ENCODE assay signal across 15 cellular contexts in the genomic region with DNA sequence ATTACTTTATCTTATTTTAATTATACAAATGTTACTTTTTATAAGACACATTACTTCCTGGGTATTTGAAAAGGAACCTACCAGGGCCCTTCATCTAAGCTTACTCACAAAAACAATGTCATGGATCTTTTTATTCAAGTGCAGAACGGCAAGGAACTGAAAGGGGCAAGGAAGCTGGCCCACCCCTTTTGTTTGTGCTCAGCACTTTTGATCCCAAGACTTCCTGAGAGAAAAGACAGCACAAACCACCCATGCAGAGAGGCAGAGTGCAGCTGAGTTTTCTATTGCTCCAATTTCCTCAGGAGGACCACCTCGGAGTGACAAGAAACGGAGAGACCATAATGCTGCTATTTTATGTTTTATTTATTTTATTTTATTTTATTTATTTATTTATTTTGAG.
"Had no signal": no experiment of that assay in that cellular context is flagged by ENCODE, and none has a peak within 500 bp of the region (broad histone marks: within the 10 kb centered on the region; RNA-seq: fewer than 3 reads in every experiment).

No MANE protein-coding gene starts in this region.

- H3K4me3 Mint-ChIP-seq: activated CD4-positive, alpha-beta T cell treated with anti-CD3 and anti-CD28 coated beads for 36 hours; activated naive CD8-positive, alpha-beta T cell; activated T-helper 1 cell treated with anti-CD3 and anti-CD28 coated beads, Interleukin-12 subunit alpha, Interleukin-12 subunit beta, Interleukin-2, Interleukin-4 antibody, amounts not matched to agents 30 ng/mL and 10 ng/mL and 1 ng/mL, durations not matched to agents 14 hours and 24 hours and 36 hours; effector memory CD8-positive, alpha-beta T cell; naive thymus-derived CD8-positive, alpha-beta T cell had no signal

- H3K4me3 ChIP-seq: tibial nerve had no signal

- H2AFZ ChIP-seq: parathyroid adenoma had no signal

- H3K79me2 ChIP-seq: parathyroid adenoma had no signal

- H3K9ac ChIP-seq: parathyroid adenoma had no signal

- H3K9me3 ChIP-seq: tibial nerve had no signal

- DNase-seq: activated CD4-positive, alpha-beta T cell treated with anti-CD3 and anti-CD28 coated beads for 36 hours; activated CD4-positive, alpha-beta T cell treated with anti-CD3 and anti-CD28 coated beads, Interleukin-2, amount 50 U/mL, for 48 hours; activated T-cell treated with anti-CD3 and anti-CD28 coated beads for 4 hours; effector memory CD8-positive, alpha-beta T cell; kidney; mesendoderm; naive thymus-derived CD8-positive, alpha-beta T cell; retina; stimulated activated CD8-positive, alpha-beta memory T cell treated with anti-CD3 and anti-CD28 coated beads, Interleukin-4, amount 100 ng/mL, for 48 hours; stimulated activated naive CD4-positive, alpha-beta T cell; WERI-Rb-1 had no signal

- H3K27me3 ChIP-seq: tibial nerve had no signal

- H3K36me3 ChIP-seq: tibial nerve, WERI-Rb-1 had no signal

- ATAC-seq: activated CD4-positive, alpha-beta T cell treated with anti-CD3 and anti-CD28 coated beads for 36 hours; effector memory CD8-positive, alpha-beta T cell; naive thymus-derived CD8-positive, alpha-beta T cell had no signal

- H3K9me3 Mint-ChIP-seq: activated T-helper 1 cell treated with anti-CD3 and anti-CD28 coated beads, Interleukin-12 subunit alpha, Interleukin-12 subunit beta, Interleukin-2, Interleukin-4 antibody, amounts not matched to agents 30 ng/mL and 10 ng/mL and 1 ng/mL, durations not matched to agents 14 hours and 24 hours and 36 hours; effector memory CD8-positive, alpha-beta T cell had no signal

- H3K27ac Mint-ChIP-seq: activated CD4-positive, alpha-beta T cell treated with anti-CD3 and anti-CD28 coated beads for 36 hours; activated naive CD8-positive, alpha-beta T cell; activated T-helper 1 cell treated with anti-CD3 and anti-CD28 coated beads, Interleukin-12 subunit alpha, Interleukin-12 subunit beta, Interleukin-2, Interleukin-4 antibody, amounts not matched to agents 30 ng/mL and 10 ng/mL and 1 ng/mL, durations not matched to agents 14 hours and 24 hours and 36 hours; effector memory CD8-positive, alpha-beta T cell; naive thymus-derived CD8-positive, alpha-beta T cell had no signal

- H3K36me3 Mint-ChIP-seq: activated naive CD8-positive, alpha-beta T cell; naive thymus-derived CD8-positive, alpha-beta T cell had no signal

- H3K27ac ChIP-seq: parathyroid adenoma, tibial nerve, WERI-Rb-1 had no signal

- H3K4me1 ChIP-seq: parathyroid adenoma, tibial nerve had no signal

- H3K4me1 Mint-ChIP-seq: activated CD4-positive, alpha-beta T cell treated with anti-CD3 and anti-CD28 coated beads for 36 hours; naive thymus-derived CD8-positive, alpha-beta T cell had no signal
